In genomic region chr1:207893737-207894582, GRCh38 we compare ENCODE assay signal across 35 cellular contexts. TPM values are rescaled to one million over a fixed set of nuclear protein-coding genes. Genes with fewer than 3 reads are reported as not detected.
DNase-seq lines count a peak whose midpoint lies in the region; ATAC-seq and TF ChIP-seq lines count a peak whose summit lies in the region.
"Had no signal": no experiment of that assay in that cellular context is flagged by ENCODE, and none has a peak within 500 bp of the region (broad histone marks: within the 10 kb centered on the region; RNA-seq: fewer than 3 reads in every experiment).

No MANE protein-coding gene starts in this region.

- no peaks in the 10 kb centered on the region for H3K9me3 ChIP-seq in heart left ventricle
- H3K9me3 ChIP-seq in ascending aorta = no peaks in the 10 kb centered on the region
- H3K9me3 ChIP-seq in gastroesophageal sphincter = no peaks in the 10 kb centered on the region
- no peaks in the 10 kb centered on the region for H3K9me3 ChIP-seq in uterus
- H3K9me3 ChIP-seq: colonic mucosa, sigmoid colon, upper lobe of left lung had no signal

- no peak for DNase-seq in heart left ventricle
- no peak for DNase-seq in left ventricle myocardium superior
- DNase-seq in ascending aorta (ENCODE audit: low spot score in 2 of 2) = no peak
- DNase-seq in uterus = no peak
- no peak for DNase-seq in activated gamma-delta T cell treated with Interleukin-2 at 50 U/mL for 16 hours
- no peak for DNase-seq in NCI-H146 (lab: John Stamatoyannopoulos, UW)
- DNase-seq: activated effector memory CD4-positive, alpha-beta T cell treated with anti-CD3 and anti-CD28 coated beads, Interleukin-2, amount 50 U/mL, for 16 hours; activated naive CD8-positive, alpha-beta T cell treated with anti-CD3 and anti-CD28 coated beads, Interleukin-2, amount 10 ng/mL, durations not matched to agents 7 days and 5 days; activated T-cell treated with anti-CD3 and anti-CD28 coated beads, Interleukin-2, amount 50 U/mL, for 24 hours; AML-193; aorta; CD8-positive, alpha-beta memory T cell; colonic mucosa; effector memory CD4-positive, alpha-beta T cell; EL; foreskin keratinocyte; hypothalamus; immature natural killer cell; KG1; left cardiac atrium; mesenchymal stem cell; NCI-H1417; NCI-H2081; NCI-H526 treated with DMSO at 0.1 percent for 48 hours; NK-92 treated with Interleukin-12 subunit alpha and Interleukin-12 subunit beta, amount 100 ng/mL, for 24 hours; SHP77; sigmoid colon; stimulated activated CD4-positive, alpha-beta T cell treated with anti-CD3 and anti-CD28 coated beads, Interleukin-4, amount 100 ng/mL, for 24 hours; substantia nigra; T-helper 17 cell; upper lobe of left lung had no signal

- H3K4me3 ChIP-seq in heart left ventricle = no peak overlapping the region
- no peak overlapping the region for H3K4me3 ChIP-seq in ascending aorta
- H3K4me3 ChIP-seq in gastroesophageal sphincter = no peak overlapping the region
- H3K4me3 ChIP-seq in uterus = no peak overlapping the region
- H3K4me3 ChIP-seq: colonic mucosa, sigmoid colon, upper lobe of left lung had no signal

- ATAC-seq in heart left ventricle (no peak), left ventricle myocardium superior (no peak), gastroesophageal sphincter (no peak), GM21723 (IDR thresholded peaks at IDR 0.05; ENCODE audit: unreplicated experiment) (no peak)
- ATAC-seq: foreskin keratinocyte, left cardiac atrium, Panc1, T-helper 17 cell had no signal

- no peak for TF ChIP-seq POLR2A in heart left ventricle (IDR thresholded peaks at IDR 0.05)
- TF ChIP-seq POLR2A in gastroesophageal sphincter (IDR thresholded peaks at IDR 0.05) = no peak
- TF ChIP-seq POLR2A in uterus (IDR thresholded peaks at IDR 0.05) = no peak

- TF ChIP-seq CTCF in heart left ventricle (IDR thresholded peaks at IDR 0.05) (peak in 1 of 12 donors; percentile 23), ascending aorta (IDR thresholded peaks at IDR 0.05) (no peak), gastroesophageal sphincter (IDR thresholded peaks at IDR 0.05) (no peak), uterus (IDR thresholded peaks at IDR 0.05) (no peak)

- H3K27ac ChIP-seq in heart left ventricle (peak overlapping the region in 7 of 12 donors; percentile 11 to 91 (median 66)), ascending aorta (peak overlapping the region; percentile 10 to 16), gastroesophageal sphincter (peak overlapping the region in 3 of 4 donors; percentile 15 to 75 (median 20)), uterus (peak overlapping the region; percentile 25 to 85)
- H3K27ac ChIP-seq: 22Rv1, colonic mucosa, foreskin keratinocyte had no signal

- 54 to 63% (median 58%) methylated on average over 6 of the region's 6 CpGs for WGBS in heart left ventricle, 4 donors
- 57 to 77% methylated on average over 5 to 6 of the region's 6 CpGs for WGBS in gastroesophageal sphincter (ENCODE audit: low coverage in 1 of 2), 2 donors

- H3K27me3 ChIP-seq in heart left ventricle (no peaks in the 10 kb centered on the region), ascending aorta (no peaks in the 10 kb centered on the region), gastroesophageal sphincter (no peaks in the 10 kb centered on the region), uterus (no peaks in the 10 kb centered on the region)
- H3K27me3 ChIP-seq: colonic mucosa, foreskin keratinocyte, sigmoid colon, upper lobe of left lung had no signal

- no peak for TF ChIP-seq EP300 in gastroesophageal sphincter (IDR thresholded peaks at IDR 0.05)

- H3K36me3 ChIP-seq in heart left ventricle = peaks cover 0 to 68% (median 10%) of the 10 kb centered on the region in 9 donors
- H3K36me3 ChIP-seq in ascending aorta = peaks cover 0 to 14% of the 10 kb centered on the region in 2 donors
- H3K36me3 ChIP-seq in gastroesophageal sphincter = peaks cover 0 to 9% of the 10 kb centered on the region in 2 donors
- no peaks in the 10 kb centered on the region for H3K36me3 ChIP-seq in uterus
- H3K36me3 ChIP-seq: colonic mucosa, sigmoid colon, upper lobe of left lung had no signal

- intact Hi-C loops in heart left ventricle (cut with DNase I) (loop anchor here in 3 of 10 donors (2.0 to 10.0 kb wide), 3 partner anchors 13 to 351 kb away; partner anchors contain the start of gene PLXNA2 (in 1 of the 3)), left ventricle myocardium superior (cut with micrococcal nuclease) (no loop called here), ascending aorta (cut with DNase I) (no loop called here), uterus (cut with DNase I; ENCODE audit: low total_unique reads) (no loop called here)

- peaks cover 14 to 98% (median 58%) of the 10 kb centered on the region in 12 donors for H3K4me1 ChIP-seq in heart left ventricle
- H3K4me1 ChIP-seq in ascending aorta = peaks cover 20 to 32% of the 10 kb centered on the region in 2 donors
- peaks cover 5 to 72% (median 28%) of the 10 kb centered on the region in 3 donors for H3K4me1 ChIP-seq in gastroesophageal sphincter
- H3K4me1 ChIP-seq in uterus = peaks cover 0 to 3% of the 10 kb centered on the region in 2 donors
- H3K4me1 ChIP-seq: colonic mucosa had no signal

RNA-seq across cellular contexts. Expression of gene CD34, which starts 17.0 kb away (rescaled TPM):
- 100 to 1,000 TPM in 1 of 9 donors, 10 to 100 TPM in 8; 43.6 to 103 (median 63.8) TPM for total RNA-seq in heart left ventricle
- 10 to 100 TPM; 37.4 to 41.8 TPM for polyA plus RNA-seq in heart left ventricle
- 72.1 TPM for total RNA-seq in left ventricle myocardium superior
- 142 TPM for total RNA-seq in ascending aorta
- 100 to 1,000 TPM in 1 of 4 donors, 10 to 100 TPM in 3; 38.9 to 114 (median 62.1) TPM for total RNA-seq in gastroesophageal sphincter
- total RNA-seq in uterus = 100 to 1,000 TPM in 2 of 4 donors, 10 to 100 TPM in 2; 39.2 to 135 (median 81.2) TPM
- total RNA-seq: activated naive CD8-positive, alpha-beta T cell treated with anti-CD3 and anti-CD28 coated beads, Interleukin-2, amount 10 ng/mL, durations not matched to agents 7 days and 5 days; CD8-positive, alpha-beta memory T cell had no signal
- polyA plus RNA-seq: CD8-positive, alpha-beta memory T cell; immature natural killer cell had no signal

Comparison
In these comparisons a context has a peak if more than half of its experiments do, and no peak if none do; other contexts are left out.
1. H3K27ac ChIP-seq: peak in every context shown above with its lines; median percentile 66 in heart left ventricle; 55 in uterus; 20 in gastroesophageal sphincter; 13 in ascending aorta.